Comparison of ENCODE assay signal across 29 cellular contexts in genomic region chr14:62632771-62633170, GRCh38.
"Had no signal": no experiment of that assay in that cellular context is flagged by ENCODE, and none has a peak within 500 bp of the region (broad histone marks: within the 10 kb centered on the region; RNA-seq: fewer than 3 reads in every experiment).

No MANE protein-coding gene starts in this region.

- H3K4me1 ChIP-seq: stomach, suprapubic skin, testis, thyroid gland, tibial artery, tibial nerve, transverse colon, upper lobe of left lung, upper lobe of right lung, uterus, vagina had no signal

- H3K9me3 ChIP-seq: stomach, testis, thoracic aorta, thyroid gland, tibial artery, transverse colon, upper lobe of left lung, upper lobe of right lung, uterus, vagina had no signal

- H3K4me3 ChIP-seq: stomach, suprapubic skin, testis, thoracic aorta, thyroid gland, tibial artery, tibial nerve, transverse colon, upper lobe of left lung, upper lobe of right lung, uterus, vagina had no signal

- FAIRE-seq: urothelium cell line had no signal

- H3K36me3 ChIP-seq: stomach, suprapubic skin, thoracic aorta, thyroid gland, tibial artery, tibial nerve, transverse colon, upper lobe of left lung, upper lobe of right lung, uterus, vagina had no signal

- H3K27ac ChIP-seq: stomach, suprapubic skin, testis, thoracic aorta, thyroid gland, tibial artery, tibial nerve, transverse colon, upper lobe of left lung, upper lobe of right lung, uterus, vagina had no signal

- H3K4me1 Mint-ChIP-seq: stimulated activated effector memory CD8-positive, alpha-beta T cell treated with anti-CD3 and anti-CD28 coated beads, Interleukin-12 subunit alpha, Interleukin-12 subunit beta, amount 100 ng/mL, for 72 hours; stimulated activated memory B cell treated with anti-CD40 and anti-IgM and Interleukin-4, amounts not matched to agents 10 μg/mL and 1 μg/mL and 100 μg/mL, for 72 hours; stimulated activated naive B cell treated with anti-CD40 and anti-IgM and Interleukin-4, amounts not matched to agents 10 μg/mL and 1 μg/mL and 100 μg/mL, for 72 hours; stimulated activated naive CD8-positive, alpha-beta T cell treated with anti-CD3 and anti-CD28 coated beads, Interleukin-15, amount 100 ng/mL, for 72 hours had no signal

- H3K36me3 Mint-ChIP-seq: stimulated activated effector memory CD8-positive, alpha-beta T cell treated with anti-CD3 and anti-CD28 coated beads, Interleukin-12 subunit alpha, Interleukin-12 subunit beta, amount 100 ng/mL, for 72 hours; stimulated activated memory B cell treated with anti-CD40 and anti-IgM and Interleukin-4, amounts not matched to agents 10 μg/mL and 1 μg/mL and 100 μg/mL, for 72 hours; stimulated activated naive B cell treated with anti-CD40 and anti-IgM and Interleukin-4, amounts not matched to agents 10 μg/mL and 1 μg/mL and 100 μg/mL, for 72 hours; type B pancreatic cell had no signal

- H3K27ac Mint-ChIP-seq: stimulated activated effector memory CD8-positive, alpha-beta T cell treated with anti-CD3 and anti-CD28 coated beads, Interleukin-12 subunit alpha, Interleukin-12 subunit beta, amount 100 ng/mL, for 72 hours; stimulated activated memory B cell treated with anti-CD40 and anti-IgM and Interleukin-4, amounts not matched to agents 10 μg/mL and 1 μg/mL and 100 μg/mL, for 72 hours; stimulated activated naive B cell treated with anti-CD40 and anti-IgM and Interleukin-4, amounts not matched to agents 10 μg/mL and 1 μg/mL and 100 μg/mL, for 72 hours; stimulated activated naive CD8-positive, alpha-beta T cell treated with anti-CD3 and anti-CD28 coated beads, Interleukin-15, amount 100 ng/mL, for 72 hours; stimulated activated naive CD8-positive, alpha-beta T cell treated with anti-CD3 and anti-CD28 coated beads, Interleukin-15, Interleukin-2, amounts not matched to agents 100 ng/mL and 50 ng/mL, for 24 hours; type B pancreatic cell had no signal

- H3K4me3 Mint-ChIP-seq: stimulated activated effector memory CD8-positive, alpha-beta T cell treated with anti-CD3 and anti-CD28 coated beads, Interleukin-12 subunit alpha, Interleukin-12 subunit beta, amount 100 ng/mL, for 72 hours; stimulated activated memory B cell treated with anti-CD40 and anti-IgM and Interleukin-4, amounts not matched to agents 10 μg/mL and 1 μg/mL and 100 μg/mL, for 72 hours; stimulated activated naive B cell treated with anti-CD40 and anti-IgM and Interleukin-4, amounts not matched to agents 10 μg/mL and 1 μg/mL and 100 μg/mL, for 72 hours; stimulated activated naive CD8-positive, alpha-beta T cell treated with anti-CD3 and anti-CD28 coated beads, Interleukin-15, amount 100 ng/mL, for 72 hours; stimulated activated naive CD8-positive, alpha-beta T cell treated with anti-CD3 and anti-CD28 coated beads, Interleukin-15, Interleukin-2, amounts not matched to agents 100 ng/mL and 50 ng/mL, for 24 hours; type B pancreatic cell had no signal

- H3K27me3 Mint-ChIP-seq: stimulated activated memory B cell treated with anti-CD40 and anti-IgM and Interleukin-4, amounts not matched to agents 10 μg/mL and 1 μg/mL and 100 μg/mL, for 72 hours; stimulated activated naive B cell treated with anti-CD40 and anti-IgM and Interleukin-4, amounts not matched to agents 10 μg/mL and 1 μg/mL and 100 μg/mL, for 72 hours; stimulated activated naive CD8-positive, alpha-beta T cell treated with anti-CD3 and anti-CD28 coated beads, Interleukin-15, amount 100 ng/mL, for 72 hours; stimulated activated naive CD8-positive, alpha-beta T cell treated with anti-CD3 and anti-CD28 coated beads, Interleukin-15, Interleukin-2, amounts not matched to agents 100 ng/mL and 50 ng/mL, for 24 hours; type B pancreatic cell had no signal

- ATAC-seq: stimulated activated effector memory CD8-positive, alpha-beta T cell treated with anti-CD3 and anti-CD28 coated beads, Interleukin-12 subunit alpha, Interleukin-12 subunit beta, amount 100 ng/mL, for 72 hours; stimulated activated memory B cell treated with anti-CD40 and anti-IgM and Interleukin-4, amounts not matched to agents 10 μg/mL and 1 μg/mL and 100 μg/mL, for 72 hours; stimulated activated naive B cell treated with anti-CD40 and anti-IgM and Interleukin-4, amounts not matched to agents 10 μg/mL and 1 μg/mL and 100 μg/mL, for 72 hours; stimulated activated naive CD8-positive, alpha-beta T cell treated with anti-CD3 and anti-CD28 coated beads, Interleukin-15, amount 100 ng/mL, for 72 hours; stimulated activated naive CD8-positive, alpha-beta T cell treated with anti-CD3 and anti-CD28 coated beads, Interleukin-15, Interleukin-2, amounts not matched to agents 100 U/mL and 50 U/mL, for 24 hours; upper lobe of right lung had no signal

- DNase-seq: stimulated activated CD4-positive, alpha-beta T cell treated with anti-CD3 and anti-CD28 coated beads, Interleukin-2, amount 100 ng/mL, for 48 hours; stimulated activated CD4-positive, alpha-beta T cell treated with anti-CD3 and anti-CD28 coated beads, Interleukin-4, amount 100 ng/mL, for 1 hour; stimulated activated CD4-positive, alpha-beta T cell treated with anti-CD3 and anti-CD28 coated beads, Interleukin-4, amount 100 ng/mL, for 24 hours; stimulated activated CD4-positive, alpha-beta T cell treated with anti-CD3 and anti-CD28 coated beads, Interleukin-4, amount 100 ng/mL, for 4 hours; stimulated activated CD8-positive, alpha-beta memory T cell treated with anti-CD3 and anti-CD28 coated beads, Interleukin-4, amount 100 ng/mL, for 48 hours; stimulated activated naive B cell treated with anti-CD40 and anti-IgM and Interleukin-4, amounts not matched to agents 10 μg/mL and 1 μg/mL and 100 μg/mL, for 72 hours; stimulated activated naive CD4-positive, alpha-beta T cell; stimulated activated naive CD4-positive, alpha-beta T cell treated with Interleukin-2 at 50 U/mL for 16 hours; stimulated activated naive CD8-positive, alpha-beta T cell treated with anti-CD3 and anti-CD28 coated beads, Interleukin-15, amount 100 ng/mL, for 72 hours; stimulated activated naive CD8-positive, alpha-beta T cell treated with anti-CD3 and anti-CD28 coated beads, Interleukin-15, Interleukin-2, amounts not matched to agents 100 U/mL and 50 U/mL, for 24 hours; stomach; substantia nigra; testis; thyroid gland; tibial artery; transverse colon; trophoblast cell; upper lobe of left lung; upper lobe of right lung; uterus had no signal

- H3K9me3 Mint-ChIP-seq: type B pancreatic cell had no signal

- H3K27me3 ChIP-seq: stomach, suprapubic skin, testis, thyroid gland, tibial artery, tibial nerve, transverse colon, upper lobe of left lung, upper lobe of right lung, uterus, vagina had no signal
